11 cellular contexts compared by ENCODE assay signal in the genomic region with DNA sequence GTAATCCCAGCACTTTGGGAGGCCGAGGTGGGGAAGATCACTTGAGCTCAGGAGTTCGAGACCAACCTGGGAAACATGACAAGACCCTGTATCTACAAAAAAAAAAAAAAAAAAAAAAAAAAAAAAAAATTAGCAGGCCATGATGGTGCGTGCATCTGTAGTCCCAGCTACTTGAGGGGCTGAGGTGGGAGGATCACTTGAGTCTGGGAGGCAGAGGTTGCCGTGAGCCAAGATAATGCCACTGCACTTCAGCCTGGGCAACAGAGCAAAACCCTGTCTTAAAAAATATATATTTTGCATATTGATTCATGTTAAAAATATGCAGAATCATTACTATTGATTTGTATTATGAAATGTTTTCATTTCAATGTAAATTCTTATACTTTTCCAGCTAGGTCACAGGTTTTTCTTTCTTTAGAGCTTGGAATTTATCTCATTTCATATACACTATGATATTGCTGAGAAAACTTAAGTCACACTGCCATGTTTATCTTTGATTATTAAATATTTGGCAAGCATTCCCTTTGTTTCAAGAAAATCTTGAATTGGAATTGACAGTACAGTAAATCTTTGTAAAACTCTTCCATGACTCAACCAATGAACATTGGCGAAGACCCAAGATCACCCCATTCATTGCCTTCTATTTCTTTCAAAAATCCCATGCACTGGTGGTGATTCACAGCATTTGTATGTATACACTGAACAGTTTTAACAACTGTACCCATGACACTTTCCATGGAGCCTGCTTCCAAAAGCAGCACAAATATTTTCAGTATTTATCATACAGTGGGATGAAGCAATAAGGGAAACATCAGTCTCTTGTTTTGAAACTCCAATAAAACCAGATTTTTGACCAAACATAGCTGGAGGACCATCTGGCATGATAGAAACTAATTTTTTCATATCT.
A peak's percentile ranks its signal among the peaks of the same experiment; 100 is the strongest.
DNase-seq lines count a peak whose midpoint lies in the region; ATAC-seq and TF ChIP-seq lines count a peak whose summit lies in the region.
"Had no signal": no experiment of that assay in that cellular context is flagged by ENCODE, and none has a peak within 500 bp of the region (broad histone marks: within the 10 kb centered on the region; RNA-seq: fewer than 3 reads in every experiment).

No MANE protein-coding gene starts in this region.

- peak overlapping the region in 1 of 2 donors; percentile 49 for H3K27ac ChIP-seq in right atrium auricular region
- peak overlapping the region; percentile 85 for H3K27ac ChIP-seq in brain microvascular endothelial cell
- H3K27ac ChIP-seq: C4-2B, neutrophil had no signal

- no peaks in the 10 kb centered on the region for H3K9me3 ChIP-seq in right atrium auricular region
- H3K9me3 ChIP-seq: neutrophil had no signal

- ATAC-seq in Right ventricle myocardium superior (ENCODE audit: poor library complexity): peak; percentile 67
- no peak for ATAC-seq in stimulated activated naive CD8-positive, alpha-beta T cell treated with anti-CD3 and anti-CD28 coated beads, Interleukin-15, amount 100 ng/mL, for 72 hours
- ATAC-seq in HG03457 (IDR thresholded peaks at IDR 0.05; ENCODE audit: unreplicated experiment): no peak

- TF ChIP-seq CTCF in right atrium auricular region (IDR thresholded peaks at IDR 0.05): no peak
- no peak for TF ChIP-seq CTCF in brain microvascular endothelial cell (IDR thresholded peaks at IDR 0.05; ENCODE audit: low read depth, low read length, missing control alignments)

- H3K36me3 ChIP-seq in right atrium auricular region (no peaks in the 10 kb centered on the region), brain microvascular endothelial cell (replicated peaks) (no peaks in the 10 kb centered on the region)
- H3K36me3 ChIP-seq: neutrophil had no signal

- H3K4me1 ChIP-seq in right atrium auricular region: no peaks in the 10 kb centered on the region

- no peak overlapping the region for H3K4me3 ChIP-seq in right atrium auricular region
- H3K4me3 ChIP-seq in brain microvascular endothelial cell (ENCODE audit: low read depth, low read length): no peak overlapping the region

- H3K4me1 Mint-ChIP-seq in stimulated activated naive CD8-positive, alpha-beta T cell treated with anti-CD3 and anti-CD28 coated beads, Interleukin-15, amount 100 ng/mL, for 72 hours: no peaks in the 10 kb centered on the region

- in situ Hi-C loops in brain microvascular endothelial cell (cut with HindIII; ENCODE audit: low pct_ligation_motif_present, low sequenced_read_pairs): no loop called here

- no peak overlapping the region for H3K4me3 Mint-ChIP-seq in stimulated activated naive CD8-positive, alpha-beta T cell treated with anti-CD3 and anti-CD28 coated beads, Interleukin-15, amount 100 ng/mL, for 72 hours

- H3K27me3 ChIP-seq in right atrium auricular region: no peaks in the 10 kb centered on the region
- no peaks in the 10 kb centered on the region for H3K27me3 ChIP-seq in brain microvascular endothelial cell (replicated peaks)
- H3K27me3 ChIP-seq: neutrophil had no signal

- H3K9me3 Mint-ChIP-seq in stimulated activated naive CD8-positive, alpha-beta T cell treated with anti-CD3 and anti-CD28 coated beads, Interleukin-15, amount 100 ng/mL, for 72 hours: no peaks in the 10 kb centered on the region

- DNase-seq in Right ventricle myocardium superior: no peak
- no peak for DNase-seq in right atrium auricular region (ENCODE audit: low spot score)
- peak; percentile 99 for DNase-seq in brain microvascular endothelial cell
- peak; percentile 91 for DNase-seq in kidney glomerular epithelial cell (lab: John Stamatoyannopoulos, UW)
- no peak for DNase-seq in DMS53 treated with DMSO at 0.1 percent for 48 hours (lab: John Stamatoyannopoulos, UW; ENCODE audit: unreplicated experiment)
- no peak for DNase-seq in stimulated activated CD4-positive, alpha-beta T cell treated with anti-CD3 and anti-CD28 coated beads, Interleukin-4, amount 100 ng/mL, for 4 hours
- no peak for DNase-seq in stimulated activated naive CD8-positive, alpha-beta T cell treated with anti-CD3 and anti-CD28 coated beads, Interleukin-15, amount 100 ng/mL, for 72 hours
- DNase-seq: NCI-H69 had no signal

- peaks cover 23% of the 10 kb centered on the region for H3K27me3 Mint-ChIP-seq in stimulated activated naive CD8-positive, alpha-beta T cell treated with anti-CD3 and anti-CD28 coated beads, Interleukin-15, amount 100 ng/mL, for 72 hours

- intact Hi-C loops in Right ventricle myocardium superior (cut with DNase I): no loop called here

- no peak overlapping the region for H3K27ac Mint-ChIP-seq in stimulated activated naive CD8-positive, alpha-beta T cell treated with anti-CD3 and anti-CD28 coated beads, Interleukin-15, amount 100 ng/mL, for 72 hours

Comparison
In these comparisons a context has a peak if more than half of its experiments do, and no peak if none do; other contexts are left out.
1. DNase-seq: peak in brain microvascular endothelial cell (single experiment) and kidney glomerular epithelial cell (single experiment); none in Right ventricle myocardium superior (single experiment), right atrium auricular region (single experiment), DMS53 treated with DMSO at 0.1 percent for 48 hours (single experiment), stimulated activated CD4-positive, alpha-beta T cell treated with anti-CD3 and anti-CD28 coated beads, Interleukin-4, amount 100 ng/mL, for 4 hours (0 of 2) and stimulated activated naive CD8-positive, alpha-beta T cell treated with anti-CD3 and anti-CD28 coated beads, Interleukin-15, amount 100 ng/mL, for 72 hours (0 of 2).